ENCODE assay signal across 31 cellular contexts in the genomic region with DNA sequence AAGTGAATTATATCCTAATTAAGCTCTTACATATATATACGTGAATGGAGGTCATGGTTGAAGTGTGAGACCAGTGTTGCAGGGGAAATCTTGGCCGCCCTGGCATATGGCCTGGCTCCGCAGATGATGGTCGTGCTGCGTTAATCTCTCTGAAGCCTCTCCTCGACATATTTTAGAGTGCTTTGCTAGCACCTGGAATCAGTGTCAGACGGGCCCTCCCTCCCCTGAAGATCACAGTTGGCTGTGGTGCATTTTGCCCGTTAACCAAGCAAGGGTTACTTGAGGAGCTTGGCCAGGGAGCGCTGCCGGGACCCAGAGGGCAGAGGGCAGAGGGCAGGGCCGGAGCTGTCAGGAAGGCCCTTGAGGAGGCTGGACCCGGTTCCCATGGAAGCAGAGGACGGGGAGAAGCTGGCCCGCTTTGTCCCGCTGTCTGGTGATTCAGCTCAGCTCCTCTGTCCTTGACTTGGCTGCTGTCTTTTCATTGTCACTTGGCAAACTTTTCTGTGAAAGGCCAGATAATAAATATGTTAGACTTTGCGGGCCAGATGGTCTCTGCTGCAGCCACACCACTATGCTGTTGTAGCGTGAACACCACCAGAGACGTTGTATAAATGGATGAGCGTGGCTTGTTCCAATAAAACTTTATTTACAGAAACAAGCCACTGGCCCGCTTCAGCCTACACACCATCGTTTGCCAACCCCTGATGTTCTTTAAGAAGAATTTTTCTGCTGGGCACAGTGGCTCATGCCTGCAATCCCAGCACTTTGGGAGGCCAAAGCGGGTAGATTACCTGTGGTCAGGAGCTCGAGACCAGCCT. TPM values are rescaled to one million over a fixed set of nuclear protein-coding genes. Genes with fewer than 3 reads are reported as not detected.
DNase-seq lines count a peak whose midpoint lies in the region; ATAC-seq, FAIRE-seq and TF ChIP-seq lines count a peak whose summit lies in the region.
"Had no signal": no experiment of that assay in that cellular context is flagged by ENCODE, and none has a peak within 500 bp of the region (broad histone marks: within the 10 kb centered on the region; RNA-seq: fewer than 3 reads in every experiment).

No MANE protein-coding gene starts in this region.

- no peak for ATAC-seq in HG03095 (IDR thresholded peaks at IDR 0.05; ENCODE audit: unreplicated experiment)
- ATAC-seq: Panc1 had no signal

- no TSS peak for BruUV-seq in A673 (replicated peaks; lab: Mats Ljungman, UMichigan)

- H3K4me3 ChIP-seq in WERI-Rb-1 (ENCODE audit: low read depth, low read length) (no peak overlapping the region), kidney (ENCODE audit: low read length in 2 of 2) (no peak overlapping the region), A673 (ENCODE audit: low read depth, low read length, poor library complexity, severe bottlenecking) (no peak overlapping the region)
- H3K4me3 ChIP-seq: SK-N-MC had no signal

- H3K27me3 ChIP-seq in WERI-Rb-1 (ENCODE audit: insufficient read depth, low read depth, severe bottlenecking) (no peaks in the 10 kb centered on the region), A673 (replicated peaks; ENCODE audit: insufficient read depth, low read depth, low read length, poor library complexity) (no peaks in the 10 kb centered on the region)

- FAIRE-seq in kidney (lab: Jason Lieb, UNC): no peak
- FAIRE-seq: A204.1, H54 had no signal

- H3K36me3 ChIP-seq in WERI-Rb-1 (no peaks in the 10 kb centered on the region), kidney (ENCODE audit: control insufficient read depth in 1 of 2, insufficient read depth in 2 of 2, low read length in 2 of 2) (peaks cover 3 to 4% of the 10 kb centered on the region in 2 donors), A673 (ENCODE audit: insufficient read depth, low read length, poor library complexity, severe bottlenecking) (no peaks in the 10 kb centered on the region)

- DNase-seq in D341Med (ENCODE audit: low spot score) (peak; percentile 59), DMS79 treated with DMSO at 0.1 percent for 48 hours (lab: John Stamatoyannopoulos, UW) (peak; percentile 23), WERI-Rb-1 (peak; percentile 39), kidney (peak; percentile 48), SIG-M5 treated with dmso at 0.1 percent for 504 hours (lab: John Stamatoyannopoulos, UW; ENCODE audit: unreplicated experiment) (no peak), NCI-H1930 (lab: John Stamatoyannopoulos, UW) (no peak), A673 (ENCODE audit: low spot score) (no peak)
- DNase-seq: AML-193; C1 segment of cervical spinal cord; Caco-2; CD4-positive, alpha-beta memory T cell; DMS153; KBM-7; MV-4-11; NCI-H1105; NCI-H1436 treated with DMSO at 0.1 percent for 48 hours; NCI-H187 treated with DMSO at 0.1 percent for 48 hours; NCI-H2107; NCI-H526; SHP77 had no signal

- CTCF ChIA-PET in A673 (lab: Charles Lee): no interaction called here

- H3K9ac ChIP-seq in kidney (ENCODE audit: low read length in 2 of 2): no peak overlapping the region

- POLR2A ChIA-PET in A673 (lab: Charles Lee; ENCODE audit: low non-redundant PET): no interaction called here

- TF ChIP-seq CTCF in WERI-Rb-1 (IDR thresholded peaks at IDR 0.05; ENCODE audit: low read depth, low read length) (no peak), kidney (IDR thresholded peaks at IDR 0.05; ENCODE audit: borderline replicate concordance, extremely low read depth, insufficient read depth) (no peak), A673 (conservative IDR thresholded peaks at IDR 0.05; ENCODE audit: low read depth, low read length) (no peak)

- H3K27ac ChIP-seq in WERI-Rb-1 (peak overlapping the region; percentile 41), kidney (ENCODE audit: low read depth in 2 of 2, low read length in 2 of 2) (no peak overlapping the region), A673 (ENCODE audit: low read depth, low read length, poor library complexity, severe bottlenecking) (no peak overlapping the region)
- H3K27ac ChIP-seq: HL-60, RWPE1, SK-N-MC had no signal

- intact Hi-C loops in kidney (cut with DNase I) (no loop called here), A673 (cut with micrococcal nuclease; ENCODE audit: unreplicated experiment) (no loop called here)

- H3K4me1 ChIP-seq in kidney (ENCODE audit: control insufficient read depth in 1 of 2, insufficient read depth in 1 of 2, low read depth in 1 of 2, low read length in 2 of 2) (no peaks in the 10 kb centered on the region), A673 (ENCODE audit: insufficient read depth, low read length, poor library complexity, severe bottlenecking) (no peaks in the 10 kb centered on the region)
- H3K4me1 ChIP-seq: Caco-2 had no signal

- H3K9me3 ChIP-seq in WERI-Rb-1 (ENCODE audit: severe bottlenecking) (no peaks in the 10 kb centered on the region), kidney (ENCODE audit: control insufficient read depth in 1 of 2, low read length in 2 of 2) (no peaks in the 10 kb centered on the region), A673 (ENCODE audit: low read depth, low read length, poor library complexity, severe bottlenecking) (no peaks in the 10 kb centered on the region)
- H3K9me3 ChIP-seq: Caco-2 had no signal

RNA-seq across cellular contexts. Expression of a gene that starts 32.3 kb away (rescaled TPM):
- total RNA-seq in kidney: 1.6 TPM
- polyA plus RNA-seq in kidney (ENCODE audit: insufficient read depth, low read depth, low replicate concordance): not detected
- total RNA-seq in A673 (2021): not detected in 2 replicates
- total RNA-seq: Caco-2; CD4-positive, alpha-beta memory T cell; Daoy; LHCN-M2; MCF 10A; T-helper 1 cell treated with Interleukin-12 subunit alpha and Interleukin-12 subunit beta and Interleukin-4 antibody, amounts not matched to agents 30 ng/mL and 1 ng/mL, for 36 hours had no signal
- polyA plus RNA-seq: CD4-positive, alpha-beta memory T cell had no signal

RNA-seq across cellular contexts. Expression of a gene that starts 52.4 kb away (rescaled TPM):
- total RNA-seq in kidney: 19.2 TPM
- polyA plus RNA-seq in kidney (ENCODE audit: insufficient read depth, low read depth, low replicate concordance): 2.6 TPM
- total RNA-seq in A673 (2021): 2.8 and 2.9 TPM in 2 replicates

Comparison
In these comparisons a context has a peak if more than half of its experiments do, and no peak if none do; other contexts are left out.
1. DNase-seq: peak in D341Med (single experiment), DMS79 treated with DMSO at 0.1 percent for 48 hours (single experiment), WERI-Rb-1 (single experiment) and kidney (single experiment); none in SIG-M5 treated with dmso at 0.1 percent for 504 hours (single experiment), NCI-H1930 (0 of 2) and A673 (single experiment).